ENCODE assay signal across 8 cellular contexts in genomic region chr2:178195390-178196166, GRCh38. TPM values are rescaled to one million over a fixed set of nuclear protein-coding genes. Genes with fewer than 3 reads are reported as not detected.
DNase-seq lines count a peak whose midpoint lies in the region; ATAC-seq and TF ChIP-seq lines count a peak whose summit lies in the region.

No MANE protein-coding gene starts in this region.

- H3K27ac ChIP-seq in HUES6 (ENCODE audit: low read depth, low read length) = no peak overlapping the region
- H3K27ac ChIP-seq in mammary epithelial cell (ENCODE audit: insufficient read depth, low read depth, low read length) = peak overlapping the region; percentile 57

- ATAC-seq in HG03025 (IDR thresholded peaks at IDR 0.05; ENCODE audit: low FRiP score, unreplicated experiment) = no peak
- no peak for ATAC-seq in GM19328 (IDR thresholded peaks at IDR 0.05; ENCODE audit: unreplicated experiment)

- H3K4me3 ChIP-seq in AG09309 (ENCODE audit: control insufficient read depth, low read depth, low read length) = peak overlapping the region; percentile 67
- peak overlapping the region; percentile 84 for H3K4me3 ChIP-seq in HUES6 (ENCODE audit: low read depth, low read length)
- peak overlapping the region; percentile 64 to 87 (median 79) for H3K4me3 ChIP-seq in mammary epithelial cell (replicated peaks in 1 of 3; ENCODE audit: insufficient read depth in 1 of 3, low read depth in 2 of 3, low read length in 3 of 3)
- peak overlapping the region; percentile 24 for H3K4me3 ChIP-seq in mononuclear cell (ENCODE audit: low read length)

- TF ChIP-seq CTCF in AG09309 (IDR thresholded peaks at IDR 0.05; ENCODE audit: control insufficient read depth, insufficient read depth, low read depth, low read length, missing control alignments) (no peak), mammary epithelial cell (conservative IDR thresholded peaks at IDR 0.05 in 1 of 2, IDR thresholded peaks at IDR 0.05 in 1 of 2; ENCODE audit: extremely low read depth in 1 of 2, insufficient read depth in 1 of 2, low read depth in 1 of 2, low read length in 2 of 2) (no peak)

- peaks cover 57% of the 10 kb centered on the region for H3K79me2 ChIP-seq in mammary epithelial cell (ENCODE audit: insufficient read depth, low read length)

- 23% methylated on average over 13 of the region's 14 CpGs for WGBS in mammary epithelial cell (ENCODE audit: low coverage, missing lambda C conversion rate)

- no TSS peak for BruUV-seq in mammary epithelial cell (replicated peaks; lab: Mats Ljungman, UMichigan)

- intact Hi-C loops in mammary epithelial cell (cut with micrococcal nuclease) = loop anchor here (1.0 to 2.0 kb wide), 2 partner anchors 63 to 84 kb away; no protein-coding TSS in a partner anchor

- peak overlapping the region; percentile 97 for H3K4me2 ChIP-seq in mammary epithelial cell (ENCODE audit: insufficient read depth, low read depth, low read length)

- in situ Hi-C loops in mammary epithelial cell (cut with MboI; ENCODE audit: low sequenced_read_pairs in 2 of 2) = no loop called here

- H3K27me3 ChIP-seq in HUES6 (ENCODE audit: control insufficient read depth, insufficient read depth, low read length) (peaks cover 36% of the 10 kb centered on the region), mammary epithelial cell (ENCODE audit: insufficient read depth, low read length) (no peaks in the 10 kb centered on the region), mononuclear cell (ENCODE audit: insufficient read depth, low read length) (peaks cover 74% of the 10 kb centered on the region)

- dilution Hi-C loops in mammary epithelial cell (cut with HindIII; ENCODE audit: low sequenced_read_pairs) = no loop called here

- H3K9me3 ChIP-seq in HUES6 (ENCODE audit: control insufficient read depth, insufficient read depth, low read depth, low read length) = no peaks in the 10 kb centered on the region
- no peaks in the 10 kb centered on the region for H3K9me3 ChIP-seq in mammary epithelial cell (replicated peaks; ENCODE audit: insufficient read depth, low read length)
- no peaks in the 10 kb centered on the region for H3K9me3 ChIP-seq in mononuclear cell (ENCODE audit: low read depth, low read length)

- peak overlapping the region; percentile 65 for H3K9ac ChIP-seq in HUES6 (ENCODE audit: low read length)
- H3K9ac ChIP-seq in mammary epithelial cell (ENCODE audit: insufficient read depth, low read length) = peak overlapping the region; percentile 68

- CTCF ChIA-PET in mammary epithelial cell (lab: Charles Lee; ENCODE audit: low non-redundant PET) = no interaction called here

- no peaks in the 10 kb centered on the region for H4K20me1 ChIP-seq in mammary epithelial cell (ENCODE audit: insufficient read depth, low read length)

- no peak for DNase-seq in AG09309 (ENCODE audit: low read depth)
- DNase-seq in mammary epithelial cell = no peak
- DNase-seq in DMS53 (lab: John Stamatoyannopoulos, UW) = no peak
- DNase-seq in stimulated activated CD4-positive, alpha-beta T cell treated with anti-CD3 and anti-CD28 coated beads, Interleukin-4, amount 100 ng/mL, for 1 hour = no peak

- no peaks in the 10 kb centered on the region for H3K36me3 ChIP-seq in HUES6 (ENCODE audit: control insufficient read depth, insufficient read depth, low read length)
- no peaks in the 10 kb centered on the region for H3K36me3 ChIP-seq in mammary epithelial cell (ENCODE audit: insufficient read depth, low read length)

- H2AFZ ChIP-seq in mammary epithelial cell (ENCODE audit: low read depth, low read length) = peak overlapping the region; percentile 83

- H3K4me1 ChIP-seq in HUES6 (ENCODE audit: control insufficient read depth, insufficient read depth, low read length) = peaks cover 4% of the 10 kb centered on the region
- H3K4me1 ChIP-seq in mammary epithelial cell (ENCODE audit: insufficient read depth, low read length) = peaks cover 26% of the 10 kb centered on the region
- peaks cover 17% of the 10 kb centered on the region for H3K4me1 ChIP-seq in mononuclear cell (ENCODE audit: insufficient read depth, low read length)

RNA-seq across cellular contexts. Expression of gene OSBPL6, which starts 1.3 kb away (rescaled TPM):
- total RNA-seq in mammary epithelial cell = 10 to 100 TPM; 32.2 to 32.9 TPM
- 15.1 TPM for polyA plus RNA-seq in mammary epithelial cell
- polyA minus RNA-seq in mammary epithelial cell = 26.4 TPM
- 0.21 TPM for total RNA-seq in mononuclear cell

Comparison
In these comparisons a context has a peak if more than half of its experiments do, and no peak if none do; other contexts are left out.
1. H3K4me3 ChIP-seq: peak in every context shown above with its lines; median percentile 84 in HUES6; 79 in mammary epithelial cell; 67 in AG09309; 24 in mononuclear cell.
2. RNA of gene OSBPL6, which starts 1.3 kb away (total RNA-seq): 32.2 to 32.9 TPM in mammary epithelial cell; 0.21 TPM in mononuclear cell (single experiment); every median in the first group is over 10 times any median in the second.